8 cellular contexts compared by ENCODE assay signal in the genomic region with DNA sequence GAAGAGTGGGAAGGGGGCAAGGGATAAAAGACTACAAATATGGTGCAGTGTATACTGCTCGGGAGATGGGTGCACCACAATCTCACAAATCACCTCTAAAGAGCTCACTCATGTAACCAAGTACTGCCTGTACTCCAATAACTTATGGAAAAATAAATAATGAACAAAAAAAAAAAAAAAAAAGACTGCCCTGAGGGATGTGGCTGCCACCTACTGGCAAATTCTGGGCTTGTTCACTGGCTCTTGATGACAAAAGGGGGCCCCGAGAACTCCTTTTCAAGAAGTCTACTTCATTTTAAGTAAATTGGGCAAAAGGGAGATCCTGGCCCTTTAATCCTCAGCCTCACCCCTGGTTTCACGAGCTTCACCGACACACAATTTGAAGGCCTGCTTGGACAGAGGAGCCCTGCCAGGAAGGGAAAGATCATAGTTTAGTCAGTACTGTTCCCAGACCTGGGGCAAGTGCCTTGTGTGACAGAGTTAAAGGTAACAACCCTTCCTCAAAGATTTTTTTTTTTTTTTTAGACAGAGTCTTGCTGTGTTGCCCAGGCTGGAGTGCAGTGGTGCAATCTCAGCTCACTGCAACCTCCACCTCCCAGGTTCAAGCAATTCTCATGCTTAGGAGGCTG. TPM values are rescaled to one million over a fixed set of nuclear protein-coding genes. Genes with fewer than 3 reads are reported as not detected.
A peak's percentile ranks its signal among the peaks of the same experiment; 100 is the strongest.
DNase-seq lines count a peak whose midpoint lies in the region; ATAC-seq, FAIRE-seq and TF ChIP-seq lines count a peak whose summit lies in the region.

No MANE protein-coding gene starts in this region.

- H3K27me3 ChIP-seq in left ventricle myocardium inferior (ENCODE audit: low read depth): no peaks in the 10 kb centered on the region

- H3K27ac ChIP-seq in left ventricle myocardium inferior (replicated peaks): no peak overlapping the region

- DNase-seq in left ventricle myocardium inferior (no peak), cardiac septum (ENCODE audit: low spot score) (no peak), OCI-M1 (lab: John Stamatoyannopoulos, UW) (peak; percentile 37), fibroblast of gingiva (ENCODE audit: low read depth) (peak; percentile 18), urothelium cell line (ENCODE audit: low spot score) (peak; percentile 51), activated T-cell treated with anti-CD3 and anti-CD28 coated beads for 4 hours (no peak), anterior cingulate cortex (lab: John Stamatoyannopoulos, UW) (no peak)

- peak; percentile 67 for TF ChIP-seq CTCF in left ventricle myocardium inferior (IDR thresholded peaks at IDR 0.05; ENCODE audit: borderline replicate concordance)

- intact Hi-C loops in left ventricle myocardium inferior (cut with micrococcal nuclease): no loop called here
- intact Hi-C loops in cardiac septum (cut with DNase I): no loop called here

- no peak for ATAC-seq in GM21576 (IDR thresholded peaks at IDR 0.05; ENCODE audit: unreplicated experiment)

- H3K36me3 ChIP-seq in left ventricle myocardium inferior: peaks cover 63% of the 10 kb centered on the region

- no peak overlapping the region for H3K4me3 ChIP-seq in left ventricle myocardium inferior

- peaks cover 21% of the 10 kb centered on the region for H3K4me1 ChIP-seq in left ventricle myocardium inferior

- FAIRE-seq in urothelium cell line (lab: Jason Lieb, UNC): no peak

- H3K9me3 ChIP-seq in left ventricle myocardium inferior (replicated peaks): no peaks in the 10 kb centered on the region

RNA-seq across cellular contexts. Expression of gene STAC3, which starts 26.1 kb away (rescaled TPM):
- total RNA-seq in left ventricle myocardium inferior (0.69 TPM), cardiac septum (0.94 TPM)

RNA-seq across cellular contexts. Expression of gene SHMT2, which starts 47.5 kb away (rescaled TPM):
- total RNA-seq in left ventricle myocardium inferior: 22.9 TPM
- total RNA-seq in cardiac septum: 38.8 TPM

Comparison
In these comparisons a context has a peak if more than half of its experiments do, and no peak if none do; other contexts are left out.
1. DNase-seq: peak in OCI-M1 (single experiment), fibroblast of gingiva (single experiment) and urothelium cell line (single experiment); none in left ventricle myocardium inferior (single experiment), cardiac septum (single experiment), activated T-cell treated with anti-CD3 and anti-CD28 coated beads for 4 hours (single experiment) and anterior cingulate cortex (0 of 58).